1 cellular context compared by ENCODE assay signal in the genomic region with DNA sequence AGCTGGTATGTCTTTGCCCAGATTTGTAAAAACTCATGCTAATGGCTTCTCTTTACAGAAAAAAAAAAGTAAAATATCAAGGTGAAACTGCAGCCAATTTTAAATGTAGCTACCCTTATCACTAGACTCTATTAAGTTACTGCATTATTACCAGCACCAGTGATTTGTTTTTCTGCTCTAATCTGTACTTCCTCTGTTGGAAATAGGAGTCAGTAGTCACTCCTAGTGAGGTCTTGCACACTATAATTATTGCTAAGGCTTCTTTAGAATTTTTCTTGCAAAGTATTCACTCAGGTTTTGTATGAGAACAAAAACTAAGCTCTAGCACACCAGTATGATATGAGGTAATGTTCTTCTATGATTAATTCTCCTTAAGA.
TF ChIP-seq lines count a peak whose summit lies in the region.

No MANE protein-coding gene starts in this region.

TF ChIP-seq in HepG2, 621 proteins besides CTCF, POLR2A, EP300 and RAD21 (continued from another document and continues in another):
- TF ChIP-seq, protein P1, sequence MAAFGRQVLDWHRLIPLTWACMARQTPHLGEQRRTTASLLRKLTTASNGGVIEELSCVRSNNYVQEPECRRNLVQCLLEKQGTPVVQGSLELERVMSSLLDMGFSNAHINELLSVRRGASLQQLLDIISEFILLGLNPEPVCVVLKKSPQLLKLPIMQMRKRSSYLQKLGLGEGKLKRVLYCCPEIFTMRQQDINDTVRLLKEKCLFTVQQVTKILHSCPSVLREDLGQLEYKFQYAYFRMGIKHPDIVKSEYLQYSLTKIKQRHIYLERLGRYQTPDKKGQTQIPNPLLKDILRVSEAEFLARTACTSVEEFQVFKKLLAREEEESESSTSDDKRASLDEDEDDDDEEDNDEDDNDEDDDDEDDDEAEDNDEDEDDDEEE (CRISPR knock-in tag; IDR thresholded peaks at IDR 0.05) = no peak
- TF ChIP-seq LRRFIP1 (CRISPR knock-in tag; conservative IDR thresholded peaks at IDR 0.05) = no peak
- 0 out of 2 replicates have a peak, but pooled peaks have one; percentile 11 for TF ChIP-seq SMYD3 (CRISPR knock-in tag; IDR thresholded peaks at IDR 0.05)
- TF ChIP-seq ATF7-NPFF (CRISPR knock-in tag; IDR thresholded peaks at IDR 0.05; ENCODE audit: low read depth) = no peak
- peak; percentile 2; the same call in 1 of the 2 replicates for TF ChIP-seq NFIC (IDR thresholded peaks at IDR 0.05; ENCODE audit: low read length)
- TF ChIP-seq ZNF883 (CRISPR knock-in tag; IDR thresholded peaks at IDR 0.05; ENCODE audit: not compliant biosample characterization) = no peak
- no peak for TF ChIP-seq HINFP (CRISPR knock-in tag; IDR thresholded peaks at IDR 0.05; ENCODE audit: low read depth)
- TF ChIP-seq PHF20 (CRISPR knock-in tag; IDR thresholded peaks at IDR 0.05) = no peak
- TF ChIP-seq POLR2G (IDR thresholded peaks at IDR 0.05; ENCODE audit: low read depth, low read length) = no peak
- TF ChIP-seq MEF2D (CRISPR knock-in tag; IDR thresholded peaks at IDR 0.05) = 0 out of 2 replicates have a peak, but pooled peaks have one; percentile 11
- TF ChIP-seq ZNF850 (CRISPR knock-in tag; conservative IDR thresholded peaks at IDR 0.05) = no peak
- no peak for TF ChIP-seq DNMT1 (CRISPR knock-in tag; IDR thresholded peaks at IDR 0.05)
- no peak for TF ChIP-seq IRX3 (CRISPR knock-in tag; IDR thresholded peaks at IDR 0.05; ENCODE audit: borderline replicate concordance, low read depth)
- no peak for TF ChIP-seq SP2 (CRISPR knock-in tag; IDR thresholded peaks at IDR 0.05)
- no peak for TF ChIP-seq HOXD1 (CRISPR knock-in tag; IDR thresholded peaks at IDR 0.05)
- TF ChIP-seq ZNF503 (CRISPR knock-in tag; IDR thresholded peaks at IDR 0.05) = no peak
- TF ChIP-seq, protein P2, sequence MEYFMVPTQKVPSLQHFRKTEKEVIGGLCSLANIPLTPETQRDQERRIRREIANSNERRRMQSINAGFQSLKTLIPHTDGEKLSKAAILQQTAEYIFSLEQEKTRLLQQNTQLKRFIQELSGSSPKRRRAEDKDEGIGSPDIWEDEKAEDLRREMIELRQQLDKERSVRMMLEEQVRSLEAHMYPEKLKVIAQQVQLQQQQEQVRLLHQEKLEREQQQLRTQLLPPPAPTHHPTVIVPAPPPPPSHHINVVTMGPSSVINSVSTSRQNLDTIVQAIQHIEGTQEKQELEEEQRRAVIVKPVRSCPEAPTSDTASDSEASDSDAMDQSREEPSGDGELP (IDR thresholded peaks at IDR 0.05; ENCODE audit: borderline replicate concordance, low read depth) = no peak
- TF ChIP-seq SPEN (CRISPR knock-in tag; IDR thresholded peaks at IDR 0.05; ENCODE audit: low read depth) = no peak
- peak; percentile 33 for TF ChIP-seq ASH2L (IDR thresholded peaks at IDR 0.05; ENCODE audit: insufficient read length, low read depth, low read length)
- TF ChIP-seq TARDBP (CRISPR knock-in tag; IDR thresholded peaks at IDR 0.05) = peak; percentile 1; the same call in 1 of the 2 replicates
- TF ChIP-seq ZNF7 (CRISPR knock-in tag; IDR thresholded peaks at IDR 0.05) = no peak
- TF ChIP-seq, protein P3, sequence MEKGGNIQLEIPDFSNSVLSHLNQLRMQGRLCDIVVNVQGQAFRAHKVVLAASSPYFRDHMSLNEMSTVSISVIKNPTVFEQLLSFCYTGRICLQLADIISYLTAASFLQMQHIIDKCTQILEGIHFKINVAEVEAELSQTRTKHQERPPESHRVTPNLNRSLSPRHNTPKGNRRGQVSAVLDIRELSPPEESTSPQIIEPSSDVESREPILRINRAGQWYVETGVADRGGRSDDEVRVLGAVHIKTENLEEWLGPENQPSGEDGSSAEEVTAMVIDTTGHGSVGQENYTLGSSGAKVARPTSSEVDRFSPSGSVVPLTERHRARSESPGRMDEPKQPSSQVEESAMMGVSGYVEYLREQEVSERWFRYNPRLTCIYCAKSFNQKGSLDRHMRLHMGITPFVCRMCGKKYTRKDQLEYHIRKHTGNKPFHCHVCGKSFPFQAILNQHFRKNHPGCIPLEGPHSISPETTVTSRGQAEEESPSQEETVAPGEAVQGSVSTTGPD (CRISPR knock-in tag; IDR thresholded peaks at IDR 0.05) = no peak
- TF ChIP-seq GFI1 (CRISPR knock-in tag; IDR thresholded peaks at IDR 0.05; ENCODE audit: borderline replicate concordance) = peak; percentile 82; the same call in 1 of the 2 replicates
- no peak for TF ChIP-seq CBX2 (IDR thresholded peaks at IDR 0.05; ENCODE audit: low read depth, low read length)
- TF ChIP-seq CBX2 (CRISPR knock-in tag; IDR thresholded peaks at IDR 0.05; ENCODE audit: low read depth) = no peak
- no peak for TF ChIP-seq KDM2A (CRISPR knock-in tag; IDR thresholded peaks at IDR 0.05; ENCODE audit: borderline replicate concordance, low read depth)
- TF ChIP-seq THRA (CRISPR knock-in tag; IDR thresholded peaks at IDR 0.05; ENCODE audit: borderline replicate concordance) = no peak
- TF ChIP-seq ZFP37 (CRISPR knock-in tag; IDR thresholded peaks at IDR 0.05; ENCODE audit: borderline replicate concordance) = no peak
- no peak for TF ChIP-seq ZNF572 (CRISPR knock-in tag; IDR thresholded peaks at IDR 0.05)
- 0 out of 2 replicates have a peak, but pooled peaks have one; percentile 6 for TF ChIP-seq ZBTB20 (CRISPR knock-in tag; IDR thresholded peaks at IDR 0.05; ENCODE audit: borderline replicate concordance, low read depth)
- TF ChIP-seq TOE1 (CRISPR knock-in tag; IDR thresholded peaks at IDR 0.05) = no peak
- no peak for TF ChIP-seq ZNF274 (CRISPR knock-in tag; IDR thresholded peaks at IDR 0.05)
- TF ChIP-seq CREBL2 (CRISPR knock-in tag; IDR thresholded peaks at IDR 0.05; ENCODE audit: borderline replicate concordance) = no peak
- TF ChIP-seq ZNF10 (CRISPR knock-in tag; IDR thresholded peaks at IDR 0.05; ENCODE audit: borderline replicate concordance, low read depth) = no peak
- TF ChIP-seq ZC3H4 (CRISPR knock-in tag; IDR thresholded peaks at IDR 0.05; ENCODE audit: borderline replicate concordance) = no peak
- TF ChIP-seq TFDP1 (CRISPR knock-in tag; IDR thresholded peaks at IDR 0.05; ENCODE audit: borderline replicate concordance) = no peak; the same call in 1 of the 2 replicates
- TF ChIP-seq CHD4 (IDR thresholded peaks at IDR 0.05; ENCODE audit: borderline replicate concordance, low read length) = no peak
- TF ChIP-seq IRF2 (CRISPR knock-in tag; IDR thresholded peaks at IDR 0.05) = no peak
- TF ChIP-seq NCOA1 (CRISPR knock-in tag; IDR thresholded peaks at IDR 0.05) = no peak
- TF ChIP-seq ZNF354B (CRISPR knock-in tag; IDR thresholded peaks at IDR 0.05) = no peak
- no peak for TF ChIP-seq NCOA2 (CRISPR knock-in tag; IDR thresholded peaks at IDR 0.05)
- TF ChIP-seq ZNF496 (CRISPR knock-in tag; IDR thresholded peaks at IDR 0.05; ENCODE audit: insufficient replicate concordance) = no peak
- TF ChIP-seq ZNF576 (CRISPR knock-in tag; IDR thresholded peaks at IDR 0.05) = no peak
- peak; percentile 8; the same call in 1 of the 2 replicates for TF ChIP-seq POGZ (CRISPR knock-in tag; IDR thresholded peaks at IDR 0.05)
- no peak for TF ChIP-seq ZSCAN29 (CRISPR knock-in tag; conservative IDR thresholded peaks at IDR 0.05)
- TF ChIP-seq KMT2A (CRISPR knock-in tag; IDR thresholded peaks at IDR 0.05) = no peak
- TF ChIP-seq, protein P4, sequence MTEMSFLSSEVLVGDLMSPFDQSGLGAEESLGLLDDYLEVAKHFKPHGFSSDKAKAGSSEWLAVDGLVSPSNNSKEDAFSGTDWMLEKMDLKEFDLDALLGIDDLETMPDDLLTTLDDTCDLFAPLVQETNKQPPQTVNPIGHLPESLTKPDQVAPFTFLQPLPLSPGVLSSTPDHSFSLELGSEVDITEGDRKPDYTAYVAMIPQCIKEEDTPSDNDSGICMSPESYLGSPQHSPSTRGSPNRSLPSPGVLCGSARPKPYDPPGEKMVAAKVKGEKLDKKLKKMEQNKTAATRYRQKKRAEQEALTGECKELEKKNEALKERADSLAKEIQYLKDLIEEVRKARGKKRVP (CRISPR knock-in tag; IDR thresholded peaks at IDR 0.05) = peak in 1 of 2 experiments; percentile 7; a peak in 1 of 4 replicates
